In the genomic region with DNA sequence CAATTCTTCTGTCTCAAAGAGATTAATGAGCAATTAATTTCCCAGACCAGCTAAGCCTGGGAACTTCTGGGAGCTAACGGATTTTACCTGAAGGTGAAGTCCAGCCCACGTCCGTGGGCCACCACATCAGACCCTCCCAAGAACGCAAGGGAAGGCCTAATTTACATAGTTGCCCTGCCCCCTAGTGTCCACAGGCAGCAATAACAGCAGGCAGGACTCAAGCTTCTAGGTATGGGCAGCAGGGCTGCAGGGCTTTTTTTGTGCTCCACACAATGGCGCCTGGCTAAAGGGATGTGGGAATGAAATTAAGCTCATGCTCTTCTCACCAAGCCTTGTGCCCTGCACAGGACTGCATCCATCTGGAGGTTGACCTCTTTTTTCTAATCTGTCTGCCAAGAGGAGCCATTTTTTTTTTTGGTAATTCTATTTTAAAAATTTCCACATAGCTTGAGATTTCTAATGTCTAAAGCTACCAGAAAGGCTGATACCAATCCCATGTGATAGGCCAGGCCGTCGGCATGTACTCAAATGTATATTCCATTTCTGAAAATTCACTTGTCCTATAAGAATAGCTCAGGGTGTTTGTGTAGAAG, we compare ENCODE assay signal across 8 cellular contexts.
DNase-seq lines count a peak whose midpoint lies in the region; ATAC-seq and TF ChIP-seq lines count a peak whose summit lies in the region.

No MANE protein-coding gene starts in this region.

- H3K36me3 Mint-ChIP-seq in type B pancreatic cell = no peaks in the 10 kb centered on the region

- no peaks in the 10 kb centered on the region for H3K79me2 ChIP-seq in OCI-LY3 (ENCODE audit: low read length)

- H3K4me1 Mint-ChIP-seq in type B pancreatic cell (ENCODE audit: unreplicated experiment) = peaks cover 16% of the 10 kb centered on the region

- peak; percentile 88 for TF ChIP-seq CTCF in OCI-LY3 (IDR thresholded peaks at IDR 0.05; ENCODE audit: low read depth, low read length)
- TF ChIP-seq CTCF in fibroblast of pulmonary artery (IDR thresholded peaks at IDR 0.05; ENCODE audit: low read length, missing control alignments) = peak; percentile 76
- TF ChIP-seq CTCF in type B pancreatic cell (conservative IDR thresholded peaks at IDR 0.05) = peak; percentile 96

- peak; percentile 67 for DNase-seq in AG08396 (ENCODE audit: low spot score)
- peak; percentile 52 for DNase-seq in activated T-cell treated with anti-CD3 and anti-CD28 coated beads, Interleukin-2, amount 50 U/mL, for 1 hour
- DNase-seq in fibroblast of pulmonary artery (ENCODE audit: low read depth) = peak; percentile 70
- peak in 30 of 56 donors; percentile 0 to 54 (median 5) for DNase-seq in nucleus accumbens (lab: John Stamatoyannopoulos, UW)
- peak; percentile 76 for DNase-seq in type B pancreatic cell (ENCODE audit: extremely low spot score, unreplicated experiment)

- no peaks in the 10 kb centered on the region for H3K36me3 ChIP-seq in OCI-LY3 (replicated peaks; ENCODE audit: low read depth, low read length)

- H3K9ac ChIP-seq in OCI-LY3 (ENCODE audit: low read length) = peak overlapping the region; percentile 72; the same call in 1 of the 2 replicates

- H3K27ac Mint-ChIP-seq in type B pancreatic cell = no peak overlapping the region

- H4K20me1 ChIP-seq in OCI-LY3 (ENCODE audit: insufficient read depth, low read length) = no peaks in the 10 kb centered on the region

- no peaks in the 10 kb centered on the region for H3K9me3 ChIP-seq in OCI-LY3 (ENCODE audit: insufficient read depth, low read length)

- no peak overlapping the region for H3K27ac ChIP-seq in OCI-LY3 (ENCODE audit: low read length)

- H2AFZ ChIP-seq in OCI-LY3 (ENCODE audit: low read depth, low read length) = 0 out of 2 replicates have a peak overlapping the region, but pooled peaks have one; percentile 73

- peaks cover 51% of the 10 kb centered on the region for H3K4me1 ChIP-seq in OCI-LY3 (ENCODE audit: low read length)

- H3K4me2 ChIP-seq in OCI-LY3 (ENCODE audit: low read length) = peak overlapping the region; percentile 97

- H3K27me3 Mint-ChIP-seq in type B pancreatic cell = peaks cover 4% of the 10 kb centered on the region

- peak overlapping the region; percentile 62 for H3K4me3 ChIP-seq in OCI-LY3 (ENCODE audit: low read length)
- H3K4me3 ChIP-seq in fibroblast of pulmonary artery (replicated peaks; ENCODE audit: low read depth, low read length) = no peak overlapping the region

- no peaks in the 10 kb centered on the region for H3K27me3 ChIP-seq in OCI-LY3 (ENCODE audit: low read depth, low read length)

- no peaks in the 10 kb centered on the region for H3K9me3 Mint-ChIP-seq in type B pancreatic cell

- ATAC-seq in GM18519 (IDR thresholded peaks at IDR 0.05; ENCODE audit: low FRiP score, unreplicated experiment) (peak; percentile 45), HG03442 (IDR thresholded peaks at IDR 0.05; ENCODE audit: unreplicated experiment) (peak; percentile 58)

- no peak overlapping the region for H3K4me3 Mint-ChIP-seq in type B pancreatic cell

Comparison
In these comparisons a context has a peak if more than half of its experiments do, and no peak if none do; other contexts are left out.
1. DNase-seq: peak in every context shown above with its lines; median percentile 76 in type B pancreatic cell; 70 in fibroblast of pulmonary artery; 67 in AG08396; 52 in activated T-cell treated with anti-CD3 and anti-CD28 coated beads, Interleukin-2, amount 50 U/mL, for 1 hour; 5 in nucleus accumbens.